In the genomic region with DNA sequence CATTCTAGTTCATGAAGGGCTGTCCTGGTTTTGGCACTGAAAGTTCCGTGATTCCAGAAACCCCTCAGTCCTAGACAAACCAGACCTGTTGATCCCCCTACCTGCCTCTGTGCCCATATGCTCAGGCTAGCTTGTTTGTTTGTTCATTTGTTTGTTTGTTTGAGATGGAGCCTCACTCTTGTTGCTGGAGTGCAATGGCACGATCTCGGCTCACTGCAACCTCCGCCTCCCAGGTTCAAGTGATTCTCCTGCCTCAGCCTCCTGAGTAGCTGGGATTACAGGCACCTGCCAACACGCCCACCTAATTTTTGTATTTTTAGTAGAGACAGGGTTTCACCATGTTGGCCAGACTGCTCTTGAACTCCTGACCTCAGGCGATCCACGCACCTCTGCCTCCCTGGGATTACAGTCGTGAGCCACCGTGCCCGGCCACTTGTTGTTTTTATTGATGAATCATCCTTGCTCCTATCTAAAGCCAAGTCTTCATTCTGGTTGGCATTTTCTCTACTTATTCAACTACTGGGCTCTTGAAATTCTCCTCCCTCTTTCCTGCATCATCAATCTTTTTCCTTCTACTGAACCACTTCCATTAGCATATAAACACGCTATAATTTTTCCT, we compare ENCODE assay signal across 21 cellular contexts.
"Had no signal": no experiment of that assay in that cellular context is flagged by ENCODE, and none has a peak within 500 bp of the region (broad histone marks: within the 10 kb centered on the region; RNA-seq: fewer than 3 reads in every experiment).

No MANE protein-coding gene starts in this region.

- H3K4me1 ChIP-seq: testis, vagina had no signal

- H3K4me2 ChIP-seq: smooth muscle cell had no signal

- DNase-seq: activated CD4-positive, alpha-beta T cell treated with anti-CD3 and anti-CD28 coated beads for 1 hour; activated CD4-positive, alpha-beta T cell treated with anti-CD3 and anti-CD28 coated beads, Interleukin-2, amount 50 U/mL, for 1 hour; activated CD8-positive, alpha-beta T cell treated with anti-CD3 and anti-CD28 coated beads, Interleukin-2, amount 10 ng/mL, durations not matched to agents 7 days and 5 days; activated T-cell treated with anti-CD3 and anti-CD28 coated beads, Interleukin-2, amount 50 U/mL, for 1 hour; cerebellar nuclear complex; endodermal cell; foreskin melanocyte; hippocampal formation; left ventricle myocardium superior; midbrain; natural killer cell; stimulated activated CD4-positive, alpha-beta T cell treated with anti-CD3 and anti-CD28 coated beads, Interleukin-15, amount 100 ng/mL, for 24 hours; stimulated activated naive B cell treated with anti-CD40 and anti-IgM and Interleukin-4, amounts not matched to agents 10 μg/mL and 1 μg/mL and 100 μg/mL, for 72 hours; testis had no signal

- H3K4me3 ChIP-seq: coronary artery, smooth muscle cell, testis, vagina had no signal

- ATAC-seq: activated CD8-positive, alpha-beta T cell treated with anti-CD3 and anti-CD28 coated beads, Interleukin-2, amount 10 ng/mL, durations not matched to agents 7 days and 5 days; activated naive CD4-positive, alpha-beta T cell treated with anti-CD3 and anti-CD28 coated beads, Interleukin-2, amount 50 U/mL, for 72 hours; activated T-helper 17 cell treated with anti-CD3 and anti-CD28 coated beads, Interleukin-2, amount 50 U/mL, for 72 hours; left ventricle myocardium superior; natural killer cell; sciatic nerve; stimulated activated naive B cell treated with anti-CD40 and anti-IgM and Interleukin-4, amounts not matched to agents 10 μg/mL and 1 μg/mL and 100 μg/mL, for 72 hours had no signal

- H3K27ac ChIP-seq: coronary artery, epithelial cell of prostate, testis, vagina had no signal

- H3K9me3 ChIP-seq: testis, vagina had no signal
